33 cellular contexts compared by ENCODE assay signal in the genomic region with DNA sequence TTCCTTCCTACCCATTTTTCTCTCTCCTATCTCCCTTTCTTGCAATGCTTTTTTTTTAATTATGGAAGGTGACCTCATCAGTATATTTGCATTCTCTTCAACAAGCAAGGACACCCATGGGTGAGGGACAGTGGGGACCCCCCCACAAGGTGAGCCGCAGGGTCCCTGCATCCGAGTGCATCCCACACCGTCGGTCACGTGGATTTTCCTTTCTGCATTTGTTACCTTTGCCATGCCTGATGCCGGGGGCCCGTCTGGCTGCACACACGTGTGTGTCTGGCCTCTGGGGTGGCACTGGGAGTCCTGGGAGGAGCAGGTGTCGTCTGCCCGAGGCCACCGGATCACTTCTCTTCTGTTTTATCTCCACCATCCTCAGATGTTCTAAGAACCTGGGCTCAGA. TPM values are rescaled to one million over a fixed set of nuclear protein-coding genes. Genes with fewer than 3 reads are reported as not detected.
"Had no signal": no experiment of that assay in that cellular context is flagged by ENCODE, and none has a peak within 500 bp of the region (broad histone marks: within the 10 kb centered on the region; RNA-seq: fewer than 3 reads in every experiment).

No MANE protein-coding gene starts in this region.

- H3K9me3 Mint-ChIP-seq: immature natural killer cell; naive thymus-derived CD8-positive, alpha-beta T cell; nephron; neural crest cell; stimulated activated naive B cell treated with anti-CD40 and anti-IgM and Interleukin-4, amounts not matched to agents 10 μg/mL and 1 μg/mL and 100 μg/mL, for 72 hours had no signal

- H3K36me3 ChIP-seq: heart left ventricle, left lung, lower lobe of right lung, pancreas, prostate gland, stomach, thyroid gland, transverse colon, upper lobe of left lung had no signal

- H3K4me3 Mint-ChIP-seq: immature natural killer cell; naive thymus-derived CD8-positive, alpha-beta T cell; nephron; neural crest cell; stimulated activated naive B cell treated with anti-CD40 and anti-IgM and Interleukin-4, amounts not matched to agents 10 μg/mL and 1 μg/mL and 100 μg/mL, for 72 hours had no signal

- H3K27ac ChIP-seq: heart left ventricle, left lung, lower lobe of right lung, pancreas, prostate gland, stomach, testis, thyroid gland, transverse colon, upper lobe of left lung had no signal

- H3K4me2 ChIP-seq: smooth muscle cell had no signal

- H3K4me3 ChIP-seq: heart left ventricle, left lung, lower lobe of right lung, mucosa of descending colon, pancreas, prostate gland, smooth muscle cell, stomach, testis, thyroid gland, transverse colon, upper lobe of left lung had no signal

- H3K27me3 ChIP-seq: pancreas, testis, thyroid gland, transverse colon, upper lobe of left lung had no signal

- H3K4me1 ChIP-seq: heart left ventricle, left lung, lower lobe of right lung, pancreas, prostate gland, stomach, testis, thyroid gland, transverse colon, upper lobe of left lung had no signal

- DNase-seq: heart left ventricle; hypothalamus; immature natural killer cell; kidney; left colon; left lung; lower lobe of right lung; mesendoderm; midbrain; mucosa of descending colon; naive thymus-derived CD8-positive, alpha-beta T cell; nucleus accumbens; pancreas; retina; right cardiac atrium; stimulated activated CD4-positive, alpha-beta T cell treated with anti-CD3 and anti-CD28 coated beads, Interleukin-1b, Interleukin-23, amount 100 ng/mL, for 48 hours; stimulated activated CD4-positive, alpha-beta T cell treated with anti-CD3 and anti-CD28 coated beads, Interleukin-2, amount 100 ng/mL, for 48 hours; stimulated activated CD4-positive, alpha-beta T cell treated with anti-CD3 and anti-CD28 coated beads, Interleukin-4, amount 100 ng/mL, for 4 hours; stimulated activated CD8-positive, alpha-beta memory T cell treated with anti-CD3 and anti-CD28 coated beads, Interleukin-4, amount 100 ng/mL, for 48 hours; stimulated activated naive B cell treated with anti-CD40 and anti-IgM and Interleukin-4, amounts not matched to agents 10 μg/mL and 1 μg/mL and 100 μg/mL, for 72 hours; stimulated activated naive CD8-positive, alpha-beta T cell treated with anti-CD3 and anti-CD28 coated beads, Interleukin-15, Interleukin-2, amounts not matched to agents 100 U/mL and 50 U/mL, for 24 hours; stomach; testis; thyroid gland; transverse colon had no signal

- H3K4me1 Mint-ChIP-seq: immature natural killer cell; neural crest cell; stimulated activated naive B cell treated with anti-CD40 and anti-IgM and Interleukin-4, amounts not matched to agents 10 μg/mL and 1 μg/mL and 100 μg/mL, for 72 hours had no signal

- FAIRE-seq: islet of Langerhans, kidney, pancreas, urothelium cell line had no signal

- H3K9me3 ChIP-seq: heart left ventricle, left lung, lower lobe of right lung, mucosa of descending colon, pancreas, prostate gland, stomach, testis, thyroid gland, transverse colon, upper lobe of left lung had no signal

- H3K27ac Mint-ChIP-seq: immature natural killer cell; naive thymus-derived CD8-positive, alpha-beta T cell; nephron; stimulated activated naive B cell treated with anti-CD40 and anti-IgM and Interleukin-4, amounts not matched to agents 10 μg/mL and 1 μg/mL and 100 μg/mL, for 72 hours had no signal

- H3K36me3 Mint-ChIP-seq: immature natural killer cell; naive thymus-derived CD8-positive, alpha-beta T cell; stimulated activated naive B cell treated with anti-CD40 and anti-IgM and Interleukin-4, amounts not matched to agents 10 μg/mL and 1 μg/mL and 100 μg/mL, for 72 hours had no signal

- ATAC-seq: heart left ventricle; left colon; left lung; lower lobe of right lung; mucosa of descending colon; naive thymus-derived CD8-positive, alpha-beta T cell; pancreas; right cardiac atrium; stimulated activated naive B cell treated with anti-CD40 and anti-IgM and Interleukin-4, amounts not matched to agents 10 μg/mL and 1 μg/mL and 100 μg/mL, for 72 hours; stimulated activated naive CD8-positive, alpha-beta T cell treated with anti-CD3 and anti-CD28 coated beads, Interleukin-15, Interleukin-2, amounts not matched to agents 100 U/mL and 50 U/mL, for 24 hours had no signal

RNA-seq across cellular contexts. Expression of gene SNTG2, which starts 30.1 kb away (rescaled TPM):
- total RNA-seq: liver, smooth muscle cell had no signal
- polyA plus RNA-seq: immature natural killer cell, liver had no signal
